In the genomic region with DNA sequence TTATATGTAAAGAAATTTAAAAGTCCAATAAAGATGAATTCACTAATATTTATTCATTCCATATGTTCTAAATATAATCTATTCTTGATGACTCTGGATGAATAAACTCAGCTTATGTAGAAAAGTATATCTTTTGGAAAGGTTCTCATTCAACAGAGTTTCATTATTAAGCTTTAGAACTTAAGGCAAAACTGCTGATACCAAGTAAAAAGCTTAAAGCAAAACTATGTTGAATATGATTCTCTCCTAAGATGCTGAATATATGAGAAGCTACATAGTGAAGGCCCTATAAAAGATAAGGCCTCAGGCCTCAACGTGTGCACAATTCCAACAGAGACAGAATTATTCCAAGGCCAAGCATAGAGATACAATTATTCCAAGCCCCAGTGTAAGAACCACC, we compare ENCODE assay signal across 29 cellular contexts.
"Had no signal": no experiment of that assay in that cellular context is flagged by ENCODE, and none has a peak within 500 bp of the region (broad histone marks: within the 10 kb centered on the region; RNA-seq: fewer than 3 reads in every experiment).

No MANE protein-coding gene starts in this region.

- H3K36me3 Mint-ChIP-seq: mesothelial cell of epicardium, naive B cell had no signal

- DNase-seq: colonic mucosa; cortex of kidney; effector CD8-positive, alpha-beta T cell; effector memory CD8-positive, alpha-beta T cell; endodermal cell; erythroblast; esophagus squamous epithelium; foreskin fibroblast; foreskin melanocyte; gastrocnemius medialis; glutamatergic neuron; head of caudate nucleus; kidney glomerular epithelial cell; left colon; left ventricle myocardium superior; lower lobe of right lung; mesenchymal stem cell; mucosa of descending colon; naive B cell; naive thymus-derived CD8-positive, alpha-beta T cell had no signal

- ATAC-seq: effector memory CD8-positive, alpha-beta T cell; esophagus mucosa; gastrocnemius medialis; left colon; left lobe of liver; lower lobe of right lung; mucosa of descending colon; naive thymus-derived CD8-positive, alpha-beta T cell had no signal

- FAIRE-seq: endometrium, islet of Langerhans, keratinocyte had no signal

- H2AFZ ChIP-seq: hepatocyte had no signal

- H3K4me2 ChIP-seq: hepatocyte had no signal

- H3K4me3 Mint-ChIP-seq: dendritic cell treated with granulocyte-macrophage colony-stimulating factor and Interleukin-4, amounts not matched to agents 40 ng/mL and 50 ng/mL, for 4 days; effector memory CD8-positive, alpha-beta T cell; endodermal cell; mesothelial cell of epicardium; naive B cell; naive thymus-derived CD8-positive, alpha-beta T cell had no signal

- H3K27ac Mint-ChIP-seq: dendritic cell treated with granulocyte-macrophage colony-stimulating factor and Interleukin-4, amounts not matched to agents 40 ng/mL and 50 ng/mL, for 4 days; effector memory CD8-positive, alpha-beta T cell; endodermal cell; mesothelial cell of epicardium; naive B cell had no signal

- H3K79me2 ChIP-seq: hepatocyte had no signal

- H3K36me3 ChIP-seq: colonic mucosa had no signal

- H3K27me3 ChIP-seq: colonic mucosa, esophagus squamous epithelium, gastrocnemius medialis, hepatocyte had no signal

- H3K4me3 ChIP-seq: colonic mucosa, esophagus squamous epithelium, gastrocnemius medialis, hepatocyte, lower lobe of right lung, mucosa of descending colon had no signal

- H3K27ac ChIP-seq: colonic mucosa, epithelial cell of prostate, esophagus squamous epithelium, gastrocnemius medialis, hepatocyte, lower lobe of right lung had no signal

- H3K9me3 ChIP-seq: colonic mucosa, esophagus squamous epithelium, gastrocnemius medialis, lower lobe of right lung, mucosa of descending colon had no signal

- H3K27me3 Mint-ChIP-seq: dendritic cell treated with granulocyte-macrophage colony-stimulating factor and Interleukin-4, amounts not matched to agents 40 ng/mL and 50 ng/mL, for 4 days; effector memory CD8-positive, alpha-beta T cell; naive B cell; naive thymus-derived CD8-positive, alpha-beta T cell had no signal

- H3K9me3 Mint-ChIP-seq: dendritic cell treated with granulocyte-macrophage colony-stimulating factor and Interleukin-4, amounts not matched to agents 40 ng/mL and 50 ng/mL, for 4 days; effector memory CD8-positive, alpha-beta T cell; endodermal cell; mesothelial cell of epicardium; naive B cell; naive thymus-derived CD8-positive, alpha-beta T cell had no signal

- H3K4me1 Mint-ChIP-seq: mesothelial cell of epicardium had no signal

- H3K4me1 ChIP-seq: colonic mucosa, esophagus squamous epithelium, gastrocnemius medialis, lower lobe of right lung had no signal
